1 cellular context compared by ENCODE assay signal in the genomic region with DNA sequence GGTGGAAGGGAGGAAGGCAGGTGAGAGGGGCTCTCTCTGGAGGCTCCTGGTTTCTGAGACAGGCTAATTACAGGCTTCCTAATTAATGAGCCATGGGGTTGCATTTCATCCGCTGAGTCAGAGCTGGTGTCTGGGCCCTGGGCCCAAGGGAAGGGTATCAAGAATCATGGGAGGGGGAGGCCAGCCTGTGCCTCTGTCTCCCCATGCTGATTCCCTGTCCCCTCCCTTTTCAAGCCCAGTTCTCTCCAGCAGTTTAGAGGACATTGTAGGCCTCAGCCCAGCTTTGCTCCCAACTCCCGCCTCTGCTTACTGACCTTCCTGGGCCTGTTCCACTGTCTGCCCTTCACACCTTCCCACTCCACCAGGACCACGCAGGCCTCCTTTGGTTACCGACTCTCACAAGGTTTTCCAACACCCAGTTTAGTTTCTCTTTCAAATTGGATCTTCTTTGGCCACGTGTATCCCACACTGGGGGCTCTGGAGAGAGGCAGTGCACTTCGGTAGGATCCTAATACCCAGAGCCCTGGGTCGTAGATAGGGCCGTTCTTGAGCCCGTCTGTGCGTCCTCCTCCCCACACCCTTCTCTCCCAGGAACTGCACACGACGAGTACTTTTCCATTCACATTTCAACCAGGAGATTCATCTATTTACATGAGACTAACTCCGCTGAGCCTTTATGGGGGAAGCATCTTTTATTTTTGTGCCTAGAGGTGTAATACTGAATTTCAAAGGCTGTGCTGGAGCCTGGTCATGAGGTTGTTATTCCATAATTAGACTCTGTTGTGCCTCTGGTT.
TF ChIP-seq lines count a peak whose summit lies in the region.

No MANE protein-coding gene starts in this region.

TF ChIP-seq in HepG2, 621 proteins besides CTCF, POLR2A, EP300 and RAD21 (continued from another document and continues in another):
- TF ChIP-seq, protein P1, sequence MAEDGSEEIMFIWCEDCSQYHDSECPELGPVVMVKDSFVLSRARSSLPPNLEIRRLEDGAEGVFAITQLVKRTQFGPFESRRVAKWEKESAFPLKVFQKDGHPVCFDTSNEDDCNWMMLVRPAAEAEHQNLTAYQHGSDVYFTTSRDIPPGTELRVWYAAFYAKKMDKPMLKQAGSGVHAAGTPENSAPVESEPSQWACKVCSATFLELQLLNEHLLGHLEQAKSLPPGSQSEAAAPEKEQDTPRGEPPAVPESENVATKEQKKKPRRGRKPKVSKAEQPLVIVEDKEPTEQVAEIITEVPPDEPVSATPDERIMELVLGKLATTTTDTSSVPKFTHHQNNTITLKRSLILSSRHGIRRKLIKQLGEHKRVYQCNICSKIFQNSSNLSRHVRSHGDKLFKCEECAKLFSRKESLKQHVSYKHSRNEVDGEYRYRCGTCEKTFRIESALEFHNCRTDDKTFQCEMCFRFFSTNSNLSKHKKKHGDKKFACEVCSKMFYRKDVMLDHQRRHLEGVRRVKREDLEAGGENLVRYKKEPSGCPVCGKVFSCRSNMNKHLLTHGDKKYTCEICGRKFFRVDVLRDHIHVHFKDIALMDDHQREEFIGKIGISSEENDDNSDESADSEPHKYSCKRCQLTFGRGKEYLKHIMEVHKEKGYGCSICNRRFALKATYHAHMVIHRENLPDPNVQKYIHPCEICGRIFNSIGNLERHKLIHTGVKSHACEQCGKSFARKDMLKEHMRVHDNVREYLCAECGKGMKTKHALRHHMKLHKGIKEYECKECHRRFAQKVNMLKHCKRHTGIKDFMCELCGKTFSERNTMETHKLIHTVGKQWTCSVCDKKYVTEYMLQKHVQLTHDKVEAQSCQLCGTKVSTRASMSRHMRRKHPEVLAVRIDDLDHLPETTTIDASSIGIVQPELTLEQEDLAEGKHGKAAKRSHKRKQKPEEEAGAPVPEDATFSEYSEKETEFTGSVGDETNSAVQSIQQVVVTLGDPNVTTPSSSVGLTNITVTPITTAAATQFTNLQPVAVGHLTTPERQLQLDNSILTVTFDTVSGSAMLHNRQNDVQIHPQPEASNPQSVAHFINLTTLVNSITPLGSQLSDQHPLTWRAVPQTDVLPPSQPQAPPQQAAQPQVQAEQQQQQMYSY (CRISPR knock-in tag; IDR thresholded peaks at IDR 0.05) = no peak
- TF ChIP-seq SALL1 (CRISPR knock-in tag; IDR thresholded peaks at IDR 0.05) (0 out of 2 replicates have a peak, but pooled peaks have one; percentile 25), SMARCE1 (IDR thresholded peaks at IDR 0.05; ENCODE audit: borderline replicate concordance) (no peak), KLF9 (CRISPR knock-in tag; IDR thresholded peaks at IDR 0.05; ENCODE audit: low read depth) (0 out of 2 replicates have a peak, but pooled peaks have one; percentile 2), SRSF4 (IDR thresholded peaks at IDR 0.05; ENCODE audit: low read depth, low read length, poor library complexity, severe bottlenecking) (no peak), PPARG (CRISPR knock-in tag; conservative IDR thresholded peaks at IDR 0.05) (no peak), ZSCAN30 (CRISPR knock-in tag; IDR thresholded peaks at IDR 0.05) (0 out of 2 replicates have a peak, but pooled peaks have one; percentile 49), RBAK (CRISPR knock-in tag; IDR thresholded peaks at IDR 0.05) (0 out of 2 replicates have a peak, but pooled peaks have one; percentile 49), POLR2AphosphoS2 (IDR thresholded peaks at IDR 0.05; ENCODE audit: low read depth, low read length) (no peak), ZNF83 (CRISPR knock-in tag; IDR thresholded peaks at IDR 0.05; ENCODE audit: borderline replicate concordance) (no peak), ZFY (CRISPR knock-in tag; IDR thresholded peaks at IDR 0.05) (peak; percentile 59; the same call in 1 of the 2 replicates), ZBTB38 (CRISPR knock-in tag; IDR thresholded peaks at IDR 0.05) (peak; percentile 99), ZNF570 (CRISPR knock-in tag; IDR thresholded peaks at IDR 0.05; ENCODE audit: borderline replicate concordance) (no peak), ZNF549 (CRISPR knock-in tag; IDR thresholded peaks at IDR 0.05) (no peak)
- TF ChIP-seq, protein P2, sequence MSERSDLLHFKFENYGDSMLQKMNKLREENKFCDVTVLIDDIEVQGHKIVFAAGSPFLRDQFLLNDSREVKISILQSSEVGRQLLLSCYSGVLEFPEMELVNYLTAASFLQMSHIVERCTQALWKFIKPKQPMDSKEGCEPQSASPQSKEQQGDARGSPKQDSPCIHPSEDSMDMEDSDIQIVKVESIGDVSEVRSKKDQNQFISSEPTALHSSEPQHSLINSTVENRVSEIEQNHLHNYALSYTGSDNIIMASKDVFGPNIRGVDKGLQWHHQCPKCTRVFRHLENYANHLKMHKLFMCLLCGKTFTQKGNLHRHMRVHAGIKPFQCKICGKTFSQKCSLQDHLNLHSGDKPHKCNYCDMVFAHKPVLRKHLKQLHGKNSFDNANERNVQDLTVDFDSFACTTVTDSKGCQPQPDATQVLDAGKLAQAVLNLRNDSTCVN (CRISPR knock-in tag; IDR thresholded peaks at IDR 0.05; ENCODE audit: borderline replicate concordance) = no peak
- TF ChIP-seq, protein P3, sequence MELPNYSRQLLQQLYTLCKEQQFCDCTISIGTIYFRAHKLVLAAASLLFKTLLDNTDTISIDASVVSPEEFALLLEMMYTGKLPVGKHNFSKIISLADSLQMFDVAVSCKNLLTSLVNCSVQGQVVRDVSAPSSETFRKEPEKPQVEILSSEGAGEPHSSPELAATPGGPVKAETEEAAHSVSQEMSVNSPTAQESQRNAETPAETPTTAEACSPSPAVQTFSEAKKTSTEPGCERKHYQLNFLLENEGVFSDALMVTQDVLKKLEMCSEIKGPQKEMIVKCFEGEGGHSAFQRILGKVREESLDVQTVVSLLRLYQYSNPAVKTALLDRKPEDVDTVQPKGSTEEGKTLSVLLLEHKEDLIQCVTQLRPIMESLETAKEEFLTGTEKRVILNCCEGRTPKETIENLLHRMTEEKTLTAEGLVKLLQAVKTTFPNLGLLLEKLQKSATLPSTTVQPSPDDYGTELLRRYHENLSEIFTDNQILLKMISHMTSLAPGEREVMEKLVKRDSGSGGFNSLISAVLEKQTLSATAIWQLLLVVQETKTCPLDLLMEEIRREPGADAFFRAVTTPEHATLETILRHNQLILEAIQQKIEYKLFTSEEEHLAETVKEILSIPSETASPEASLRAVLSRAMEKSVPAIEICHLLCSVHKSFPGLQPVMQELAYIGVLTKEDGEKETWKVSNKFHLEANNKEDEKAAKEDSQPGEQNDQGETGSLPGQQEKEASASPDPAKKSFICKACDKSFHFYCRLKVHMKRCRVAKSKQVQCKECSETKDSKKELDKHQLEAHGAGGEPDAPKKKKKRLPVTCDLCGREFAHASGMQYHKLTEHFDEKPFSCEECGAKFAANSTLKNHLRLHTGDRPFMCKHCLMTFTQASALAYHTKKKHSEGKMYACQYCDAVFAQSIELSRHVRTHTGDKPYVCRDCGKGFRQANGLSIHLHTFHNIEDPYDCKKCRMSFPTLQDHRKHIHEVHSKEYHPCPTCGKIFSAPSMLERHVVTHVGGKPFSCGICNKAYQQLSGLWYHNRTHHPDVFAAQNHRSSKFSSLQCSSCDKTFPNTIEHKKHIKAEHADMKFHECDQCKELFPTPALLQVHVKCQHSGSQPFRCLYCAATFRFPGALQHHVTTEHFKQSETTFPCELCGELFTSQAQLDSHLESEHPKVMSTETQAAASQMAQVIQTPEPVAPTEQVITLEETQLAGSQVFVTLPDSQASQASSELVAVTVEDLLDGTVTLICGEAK (IDR thresholded peaks at IDR 0.05) = no peak
- TF ChIP-seq, protein P3 (CRISPR knock-in tag; IDR thresholded peaks at IDR 0.05) = peak; percentile 52; the same call in 1 of the 2 replicates
- TF ChIP-seq, protein P4, sequence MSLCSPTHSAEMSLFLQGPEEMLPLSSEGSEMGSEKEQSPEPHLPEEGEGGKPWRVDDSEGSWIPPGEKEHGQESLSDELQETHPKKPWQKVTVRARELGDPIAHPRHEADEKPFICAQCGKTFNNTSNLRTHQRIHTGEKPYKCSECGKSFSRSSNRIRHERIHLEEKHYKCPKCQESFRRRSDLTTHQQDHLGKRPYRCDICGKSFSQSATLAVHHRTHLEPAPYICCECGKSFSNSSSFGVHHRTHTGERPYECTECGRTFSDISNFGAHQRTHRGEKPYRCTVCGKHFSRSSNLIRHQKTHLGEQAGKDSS (CRISPR knock-in tag; IDR thresholded peaks at IDR 0.05; ENCODE audit: borderline replicate concordance, low read depth) = no peak
- TF ChIP-seq, protein P5, sequence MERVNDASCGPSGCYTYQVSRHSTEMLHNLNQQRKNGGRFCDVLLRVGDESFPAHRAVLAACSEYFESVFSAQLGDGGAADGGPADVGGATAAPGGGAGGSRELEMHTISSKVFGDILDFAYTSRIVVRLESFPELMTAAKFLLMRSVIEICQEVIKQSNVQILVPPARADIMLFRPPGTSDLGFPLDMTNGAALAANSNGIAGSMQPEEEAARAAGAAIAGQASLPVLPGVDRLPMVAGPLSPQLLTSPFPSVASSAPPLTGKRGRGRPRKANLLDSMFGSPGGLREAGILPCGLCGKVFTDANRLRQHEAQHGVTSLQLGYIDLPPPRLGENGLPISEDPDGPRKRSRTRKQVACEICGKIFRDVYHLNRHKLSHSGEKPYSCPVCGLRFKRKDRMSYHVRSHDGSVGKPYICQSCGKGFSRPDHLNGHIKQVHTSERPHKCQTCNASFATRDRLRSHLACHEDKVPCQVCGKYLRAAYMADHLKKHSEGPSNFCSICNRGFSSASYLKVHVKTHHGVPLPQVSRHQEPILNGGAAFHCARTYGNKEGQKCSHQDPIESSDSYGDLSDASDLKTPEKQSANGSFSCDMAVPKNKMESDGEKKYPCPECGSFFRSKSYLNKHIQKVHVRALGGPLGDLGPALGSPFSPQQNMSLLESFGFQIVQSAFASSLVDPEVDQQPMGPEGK (CRISPR knock-in tag; IDR thresholded peaks at IDR 0.05) = no peak
- TF ChIP-seq, protein P6, sequence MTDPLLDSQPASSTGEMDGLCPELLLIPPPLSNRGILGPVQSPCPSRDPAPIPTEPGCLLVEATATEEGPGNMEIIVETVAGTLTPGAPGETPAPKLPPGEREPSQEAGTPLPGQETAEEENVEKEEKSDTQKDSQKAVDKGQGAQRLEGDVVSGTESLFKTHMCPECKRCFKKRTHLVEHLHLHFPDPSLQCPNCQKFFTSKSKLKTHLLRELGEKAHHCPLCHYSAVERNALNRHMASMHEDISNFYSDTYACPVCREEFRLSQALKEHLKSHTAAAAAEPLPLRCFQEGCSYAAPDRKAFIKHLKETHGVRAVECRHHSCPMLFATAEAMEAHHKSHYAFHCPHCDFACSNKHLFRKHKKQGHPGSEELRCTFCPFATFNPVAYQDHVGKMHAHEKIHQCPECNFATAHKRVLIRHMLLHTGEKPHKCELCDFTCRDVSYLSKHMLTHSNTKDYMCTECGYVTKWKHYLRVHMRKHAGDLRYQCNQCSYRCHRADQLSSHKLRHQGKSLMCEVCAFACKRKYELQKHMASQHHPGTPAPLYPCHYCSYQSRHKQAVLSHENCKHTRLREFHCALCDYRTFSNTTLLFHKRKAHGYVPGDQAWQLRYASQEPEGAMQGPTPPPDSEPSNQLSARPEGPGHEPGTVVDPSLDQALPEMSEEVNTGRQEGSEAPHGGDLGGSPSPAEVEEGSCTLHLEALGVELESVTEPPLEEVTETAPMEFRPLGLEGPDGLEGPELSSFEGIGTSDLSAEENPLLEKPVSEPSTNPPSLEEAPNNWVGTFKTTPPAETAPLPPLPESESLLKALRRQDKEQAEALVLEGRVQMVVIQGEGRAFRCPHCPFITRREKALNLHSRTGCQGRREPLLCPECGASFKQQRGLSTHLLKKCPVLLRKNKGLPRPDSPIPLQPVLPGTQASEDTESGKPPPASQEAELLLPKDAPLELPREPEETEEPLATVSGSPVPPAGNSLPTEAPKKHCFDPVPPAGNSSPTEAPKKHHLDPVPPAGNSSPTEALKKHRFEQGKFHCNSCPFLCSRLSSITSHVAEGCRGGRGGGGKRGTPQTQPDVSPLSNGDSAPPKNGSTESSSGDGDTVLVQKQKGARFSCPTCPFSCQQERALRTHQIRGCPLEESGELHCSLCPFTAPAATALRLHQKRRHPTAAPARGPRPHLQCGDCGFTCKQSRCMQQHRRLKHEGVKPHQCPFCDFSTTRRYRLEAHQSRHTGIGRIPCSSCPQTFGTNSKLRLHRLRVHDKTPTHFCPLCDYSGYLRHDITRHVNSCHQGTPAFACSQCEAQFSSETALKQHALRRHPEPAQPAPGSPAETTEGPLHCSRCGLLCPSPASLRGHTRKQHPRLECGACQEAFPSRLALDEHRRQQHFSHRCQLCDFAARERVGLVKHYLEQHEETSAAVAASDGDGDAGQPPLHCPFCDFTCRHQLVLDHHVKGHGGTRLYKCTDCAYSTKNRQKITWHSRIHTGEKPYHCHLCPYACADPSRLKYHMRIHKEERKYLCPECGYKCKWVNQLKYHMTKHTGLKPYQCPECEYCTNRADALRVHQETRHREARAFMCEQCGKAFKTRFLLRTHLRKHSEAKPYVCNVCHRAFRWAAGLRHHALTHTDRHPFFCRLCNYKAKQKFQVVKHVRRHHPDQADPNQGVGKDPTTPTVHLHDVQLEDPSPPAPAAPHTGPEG (CRISPR knock-in tag; IDR thresholded peaks at IDR 0.05) = no peak
- TF ChIP-seq, protein P7, sequence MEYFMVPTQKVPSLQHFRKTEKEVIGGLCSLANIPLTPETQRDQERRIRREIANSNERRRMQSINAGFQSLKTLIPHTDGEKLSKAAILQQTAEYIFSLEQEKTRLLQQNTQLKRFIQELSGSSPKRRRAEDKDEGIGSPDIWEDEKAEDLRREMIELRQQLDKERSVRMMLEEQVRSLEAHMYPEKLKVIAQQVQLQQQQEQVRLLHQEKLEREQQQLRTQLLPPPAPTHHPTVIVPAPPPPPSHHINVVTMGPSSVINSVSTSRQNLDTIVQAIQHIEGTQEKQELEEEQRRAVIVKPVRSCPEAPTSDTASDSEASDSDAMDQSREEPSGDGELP (IDR thresholded peaks at IDR 0.05; ENCODE audit: borderline replicate concordance, low read depth) = no peak
